In the genomic region with DNA sequence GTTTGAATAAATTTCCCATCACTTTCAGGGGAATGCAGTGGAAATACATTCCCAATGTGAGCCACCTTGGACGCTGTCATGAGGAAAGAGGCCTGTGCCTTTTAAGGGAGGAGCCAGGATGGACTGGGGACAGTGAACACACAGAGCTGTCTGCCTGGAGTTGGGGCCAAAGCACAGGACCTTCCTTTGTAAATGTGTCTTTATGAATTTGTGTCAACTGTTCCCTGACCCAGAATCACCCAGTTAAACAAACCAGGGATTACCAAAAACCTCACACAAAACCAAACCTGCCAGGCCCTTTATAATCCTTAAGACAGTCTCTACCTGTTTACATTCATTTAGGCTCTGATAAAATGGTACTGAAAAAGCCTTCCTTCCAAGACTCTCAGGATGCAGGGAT, we compare ENCODE assay signal across 28 cellular contexts.
"Had no signal": no experiment of that assay in that cellular context is flagged by ENCODE, and none has a peak within 500 bp of the region (broad histone marks: within the 10 kb centered on the region; RNA-seq: fewer than 3 reads in every experiment).

No MANE protein-coding gene starts in this region.

- DNase-seq: heart left ventricle; hypothalamus; islet precursor cell; kidney glomerular epithelial cell; left cardiac atrium; left ventricle myocardium superior; lower lobe of right lung; mammary epithelial cell; mesenchymal stem cell; naive thymus-derived CD8-positive, alpha-beta T cell; ovary; posterior cingulate gyrus; psoas muscle; right lobe of liver; stimulated activated CD4-positive, alpha-beta T cell treated with anti-CD3 and anti-CD28 coated beads, Interleukin-12 subunit alpha, Interleukin-12 subunit beta, amount 100 ng/mL, for 4 hours; stimulated activated CD4-positive, alpha-beta T cell treated with anti-CD3 and anti-CD28 coated beads, Interleukin-15, amount 100 ng/mL, for 24 hours; stimulated activated CD4-positive, alpha-beta T cell treated with anti-CD3 and anti-CD28 coated beads, Interleukin-2, amount 100 ng/mL, for 24 hours; stimulated activated CD4-positive, alpha-beta T cell treated with anti-CD3 and anti-CD28 coated beads, Interleukin-4, amount 100 ng/mL, for 1 hour; stimulated activated naive CD4-positive, alpha-beta T cell; stimulated activated naive CD8-positive, alpha-beta T cell treated with anti-CD3 and anti-CD28 coated beads, Interleukin-15, amount 100 ng/mL, for 72 hours; substantia nigra; uterus had no signal

- H3K9me3 Mint-ChIP-seq: nephron; stimulated activated naive CD8-positive, alpha-beta T cell treated with anti-CD3 and anti-CD28 coated beads, Interleukin-15, amount 100 ng/mL, for 72 hours; type B pancreatic cell had no signal

- H3K4me3 Mint-ChIP-seq: naive thymus-derived CD8-positive, alpha-beta T cell; nephron; neural crest cell; stimulated activated naive CD8-positive, alpha-beta T cell treated with anti-CD3 and anti-CD28 coated beads, Interleukin-15, amount 100 ng/mL, for 72 hours; type B pancreatic cell had no signal

- H3K27ac Mint-ChIP-seq: naive thymus-derived CD8-positive, alpha-beta T cell; nephron; stimulated activated naive CD8-positive, alpha-beta T cell treated with anti-CD3 and anti-CD28 coated beads, Interleukin-15, amount 100 ng/mL, for 72 hours; type B pancreatic cell had no signal

- H3K4me1 Mint-ChIP-seq: naive thymus-derived CD8-positive, alpha-beta T cell; nephron; stimulated activated naive CD8-positive, alpha-beta T cell treated with anti-CD3 and anti-CD28 coated beads, Interleukin-15, amount 100 ng/mL, for 72 hours had no signal

- H3K36me3 ChIP-seq: heart left ventricle, lower lobe of right lung, ovary, right atrium auricular region, right lobe of liver, tibial nerve, uterus had no signal

- H3K36me3 Mint-ChIP-seq: naive thymus-derived CD8-positive, alpha-beta T cell; type B pancreatic cell had no signal

- H3K27ac ChIP-seq: heart left ventricle, lower lobe of right lung, ovary, psoas muscle, right atrium auricular region, right lobe of liver, tibial nerve, uterus had no signal

- H3K27me3 Mint-ChIP-seq: type B pancreatic cell had no signal

- H3K9me3 ChIP-seq: heart left ventricle, lower lobe of right lung, ovary, psoas muscle, right atrium auricular region, right lobe of liver, tibial nerve, uterus had no signal

- H3K27me3 ChIP-seq: ovary, right atrium auricular region, right lobe of liver, tibial nerve, uterus had no signal

- H3K4me3 ChIP-seq: heart left ventricle, lower lobe of right lung, ovary, psoas muscle, right atrium auricular region, right lobe of liver, tibial nerve, uterus had no signal

- ATAC-seq: heart left ventricle; left cardiac atrium; left lobe of liver; left ventricle myocardium superior; lower lobe of right lung; naive thymus-derived CD8-positive, alpha-beta T cell; psoas muscle; right lobe of liver; stimulated activated naive CD8-positive, alpha-beta T cell treated with anti-CD3 and anti-CD28 coated beads, Interleukin-15, amount 100 ng/mL, for 72 hours had no signal

- H3K4me1 ChIP-seq: heart left ventricle, lower lobe of right lung, psoas muscle, right atrium auricular region, right lobe of liver, tibial nerve, uterus had no signal
